In genomic region chr22:27802389-27803079, GRCh38 we compare ENCODE assay signal across 8 cellular contexts. TPM values are rescaled to one million over a fixed set of nuclear protein-coding genes. Genes with fewer than 3 reads are reported as not detected.
DNase-seq lines count a peak whose midpoint lies in the region; ATAC-seq, FAIRE-seq and TF ChIP-seq lines count a peak whose summit lies in the region.

No MANE protein-coding gene starts in this region.

- CTCF ChIA-PET in HepG2 (lab: Yijun Ruan, JAX; ENCODE audit: low intra/inter-chr PET ratio, low total read pairs), result no interaction called here

- H2AFZ ChIP-seq in HepG2 (ENCODE audit: low read length), result no peak overlapping the region

- H3K9me3 Mint-ChIP-seq in brain, result peaks cover 0 to 4% (median 0%) of the 10 kb centered on the region in 5 experiments

- TF ChIP-seq EP300 in HepG2 (IDR thresholded peaks at IDR 0.05; ENCODE audit: low read depth in 2 of 2, low read length in 2 of 2) (no peak), HepG2 (CRISPR knock-in tag; IDR thresholded peaks at IDR 0.05; ENCODE audit: borderline replicate concordance) (no peak)

- in situ Hi-C loops in HepG2 (cut with HindIII; ENCODE audit: extremely low pct_ligation_motif_present, low pct_unique_long_range_greater_than_20kb), result loop anchor here (5.0 to 25.0 kb wide), 2 partner anchors 395 to 1040 kb away; no protein-coding TSS in a partner anchor

- POLR2A ChIA-PET in HepG2 (lab: Yijun Ruan, JAX), result no interaction called here

- H3K4me1 Mint-ChIP-seq in brain, result peaks cover 43% of the 10 kb centered on the region

- no peak for TF ChIP-seq RAD21 in HepG2 (CRISPR knock-in tag; IDR thresholded peaks at IDR 0.05)

- TF ChIP-seq POLR2A in HepG2 (IDR thresholded peaks at IDR 0.05; ENCODE audit: insufficient read depth in 1 of 2, low read depth in 2 of 2, low read length in 2 of 2), result no peak
- no peak for TF ChIP-seq POLR2A in testis (IDR thresholded peaks at IDR 0.05)

- TF ChIP-seq CTCF in brain (conservative IDR thresholded peaks at IDR 0.05), result no peak
- no peak for TF ChIP-seq CTCF in HepG2 (CRISPR knock-in tag; IDR thresholded peaks at IDR 0.05)
- TF ChIP-seq CTCF in testis (IDR thresholded peaks at IDR 0.05), result no peak

- H3K27ac ChIP-seq in HepG2 (ENCODE audit: extremely low read length, insufficient read depth, low read length) (no peak overlapping the region), testis (peak overlapping the region; percentile 51 to 93)

- H3K27me3 ChIP-seq in HepG2 (ENCODE audit: control insufficient read depth in 1 of 2, insufficient read depth in 2 of 2, low read length in 2 of 2) (peaks cover 7 to 72% of the 10 kb centered on the region in 2 experiments; a peak in 4 of 5 replicates), testis (no peaks in the 10 kb centered on the region)

- H3K36me3 ChIP-seq in HepG2 (replicated peaks in 1 of 2; ENCODE audit: control insufficient read depth in 1 of 2, insufficient read depth in 2 of 2, low read length in 2 of 2), result no peaks in the 10 kb centered on the region
- H3K36me3 ChIP-seq in testis (ENCODE audit: low read depth, missing control alignments), result no peaks in the 10 kb centered on the region

- FAIRE-seq in HepG2 (lab: Jason Lieb, UNC), result no peak

- no peak overlapping the region for H3K9ac ChIP-seq in HepG2 (ENCODE audit: insufficient read depth, low read depth, low read length)

- peaks cover 5% of the 10 kb centered on the region; the same call in 1 of the 2 replicates for H3K4me1 ChIP-seq in HepG2 (ENCODE audit: insufficient read depth, low read length)
- peaks cover 13% of the 10 kb centered on the region for H3K4me1 ChIP-seq in testis

- ATAC-seq in HepG2, result no peak
- ATAC-seq in HG03342 (IDR thresholded peaks at IDR 0.05; ENCODE audit: unreplicated experiment), result no peak

- peaks cover 4% of the 10 kb centered on the region; the same call in 1 of the 2 replicates for H4K20me1 ChIP-seq in HepG2 (ENCODE audit: insufficient read depth, low read length)

- intact Hi-C loops in HepG2 (cut with micrococcal nuclease; ENCODE audit: unreplicated experiment), result loop anchor here (5.0 kb wide), 2 partner anchors 170 to 965 kb away; no protein-coding TSS in a partner anchor
- intact Hi-C loops in testis (cut with DNase I; ENCODE audit: low total_unique reads), result loop anchor here (10.0 kb wide), 1 partner anchor 398 kb away; no protein-coding TSS in a partner anchor

- peak; percentile 11 for DNase-seq in activated CD4-positive, alpha-beta T cell treated with anti-CD3 and anti-CD28 coated beads for 48 hours
- DNase-seq in activated CD4-positive, alpha-beta T cell treated with anti-CD3 and anti-CD28 coated beads, Interleukin-2, amount 50 U/mL, for 4 hours, result no peak
- DNase-seq in HepG2 (ENCODE audit: low spot score) (no peak), testis (no peak), NCI-H526 treated with DMSO at 0.1 percent for 48 hours (lab: John Stamatoyannopoulos, UW) (no peak), NCI-H82 (lab: John Stamatoyannopoulos, UW) (no peak)

- H3K9me3 ChIP-seq in HepG2 (ENCODE audit: low read length) (no peaks in the 10 kb centered on the region), testis (no peaks in the 10 kb centered on the region)

- H3K27me3 Mint-ChIP-seq in brain, result peaks cover 13% of the 10 kb centered on the region

- H3K79me2 ChIP-seq in HepG2 (ENCODE audit: insufficient read depth, low read length), result no peaks in the 10 kb centered on the region

- peaks cover 4% of the 10 kb centered on the region for H3K36me3 Mint-ChIP-seq in brain

- no TSS peak for BruUV-seq in HepG2 (replicated peaks; lab: Mats Ljungman, UMichigan)

- no peak overlapping the region; a peak in 1 of 6 replicates for H3K4me3 ChIP-seq in HepG2 (replicated peaks in 1 of 3; ENCODE audit: insufficient read depth in 1 of 3, low read depth in 2 of 3, low read length in 3 of 3)
- peak overlapping the region; percentile 71 to 72 for H3K4me3 ChIP-seq in testis

- 58% methylated on average over 33 of the region's 33 CpGs for WGBS in HepG2 (ENCODE audit: low lambda C conversion rate)
- 22 to 23% methylated on average over 31 to 33 of the region's 33 CpGs for WGBS in testis, 2 donors

- H3K4me3 Mint-ChIP-seq in brain, result peak overlapping the region; percentile 85 to 94 (median 91)

- H3K27ac Mint-ChIP-seq in brain, result peak overlapping the region; percentile 73 to 97 (median 91)

- peak overlapping the region; percentile 57; the same call in 1 of the 2 replicates for H3K4me2 ChIP-seq in HepG2 (ENCODE audit: low read depth, low read length)

TF ChIP-seq in HepG2, 621 proteins besides CTCF, POLR2A, EP300 and RAD21 (continues in another document):
- TF ChIP-seq ZNF232 (CRISPR knock-in tag; IDR thresholded peaks at IDR 0.05; ENCODE audit: borderline replicate concordance), result no peak
- TF ChIP-seq ZNF75D (CRISPR knock-in tag; IDR thresholded peaks at IDR 0.05; ENCODE audit: borderline replicate concordance), result no peak
- TF ChIP-seq MBNL3 (CRISPR knock-in tag; conservative IDR thresholded peaks at IDR 0.05), result no peak
- TF ChIP-seq CHD2 (IDR thresholded peaks at IDR 0.05; ENCODE audit: low read depth, low read length), result no peak
- TF ChIP-seq E2F1 (CRISPR knock-in tag; IDR thresholded peaks at IDR 0.05), result no peak
- TF ChIP-seq ZNF446 (CRISPR knock-in tag; IDR thresholded peaks at IDR 0.05), result no peak
- TF ChIP-seq CEBPZ (IDR thresholded peaks at IDR 0.05; ENCODE audit: low read length), result no peak
- no peak for TF ChIP-seq ZMAT5 (CRISPR knock-in tag; IDR thresholded peaks at IDR 0.05; ENCODE audit: borderline replicate concordance, low read depth)
- no peak for TF ChIP-seq KDM1A (CRISPR knock-in tag; IDR thresholded peaks at IDR 0.05)
- no peak for TF ChIP-seq FOXA1 (IDR thresholded peaks at IDR 0.05)
- no peak for TF ChIP-seq FOXA1 (CRISPR knock-in tag; IDR thresholded peaks at IDR 0.05)

RNA-seq across cellular contexts. Expression of gene MN1, which starts 1.0 kb away (rescaled TPM):
- polyA plus RNA-seq in brain (ENCODE audit: insufficient read depth, low read depth, low replicate concordance) (1.7 TPM), HepG2 (2011; rRNA removed) (0.01 and 0.09 TPM in 2 replicates), testis (ENCODE audit: insufficient read depth, low read depth, low replicate concordance) (5.6 TPM)
- total RNA-seq in HepG2 (2016; rRNA removed; fragmentation: Illumina TruSeq; extraction: Trizol) (not detected in 2 replicates), testis (1 to 10 TPM; 3.2 to 4.3 TPM)
- not detected in 2 replicates for total RNA-seq in HepG2 (2016; cell fraction: cytosol; rRNA removed; fragmentation: Illumina TruSeq; extraction: Trizol; ENCODE audit: low read depth)
- 0.02 TPM in 1 of 2 replicates, not detected in the other for total RNA-seq in HepG2 (2016; cell fraction: insoluble cytoplasmic fraction; rRNA removed; fragmentation: Illumina TruSeq; extraction: Trizol)
- total RNA-seq in HepG2 (2016; cell fraction: membrane; rRNA removed; fragmentation: Illumina TruSeq; extraction: Trizol), result not detected in 2 replicates
- total RNA-seq in HepG2 (2016; cell fraction: nucleus; rRNA removed; fragmentation: Illumina TruSeq; extraction: Trizol), result not detected in 2 replicates
- polyA plus RNA-seq in HepG2 (2011; cell fraction: cytosol; rRNA removed), result 0.01 and 0.03 TPM in 2 replicates
- polyA plus RNA-seq in HepG2 (2011; cell fraction: nucleus; rRNA removed), result 0.03 and 0.05 TPM in 2 replicates
- 0.03 and 0.04 TPM in 2 replicates for polyA plus RNA-seq in HepG2 (2012)
- polyA plus RNA-seq in HepG2 (2016; cell fraction: cytosol; fragmentation: Illumina TruSeq; extraction: Trizol; ENCODE audit: low read depth), result not detected in 2 replicates
- polyA plus RNA-seq in HepG2 (2016; cell fraction: insoluble cytoplasmic fraction; fragmentation: Illumina TruSeq; extraction: Trizol; ENCODE audit: low read depth), result not detected in 2 replicates
- polyA plus RNA-seq in HepG2 (2016; cell fraction: membrane; fragmentation: Illumina TruSeq; extraction: Trizol; ENCODE audit: low read depth), result not detected in 2 replicates
- 0.11 TPM in 1 of 2 replicates, not detected in the other for polyA plus RNA-seq in HepG2 (2016; cell fraction: nucleus; fragmentation: Illumina TruSeq; extraction: Trizol; ENCODE audit: insufficient read depth, low read depth)
- polyA minus RNA-seq in HepG2 (2011; rRNA and poly(A)+ RNA removed; ENCODE audit: low replicate concordance), result 0.44 and 10.0 TPM in 2 replicates
- not detected in 2 replicates for polyA minus RNA-seq in HepG2 (2011; cell fraction: cytosol; rRNA and poly(A)+ RNA removed)
- under 0.01 and 0.13 TPM in 2 replicates for polyA minus RNA-seq in HepG2 (2011; cell fraction: nucleus; rRNA and poly(A)+ RNA removed)

Comparison
In these comparisons a context has a peak if more than half of its experiments do, and no peak if none do; other contexts are left out.
1. H3K4me3 ChIP-seq: peak in testis (2 of 2); none in HepG2 (0 of 3).